Comparison of ENCODE assay signal across 18 cellular contexts in the genomic region with DNA sequence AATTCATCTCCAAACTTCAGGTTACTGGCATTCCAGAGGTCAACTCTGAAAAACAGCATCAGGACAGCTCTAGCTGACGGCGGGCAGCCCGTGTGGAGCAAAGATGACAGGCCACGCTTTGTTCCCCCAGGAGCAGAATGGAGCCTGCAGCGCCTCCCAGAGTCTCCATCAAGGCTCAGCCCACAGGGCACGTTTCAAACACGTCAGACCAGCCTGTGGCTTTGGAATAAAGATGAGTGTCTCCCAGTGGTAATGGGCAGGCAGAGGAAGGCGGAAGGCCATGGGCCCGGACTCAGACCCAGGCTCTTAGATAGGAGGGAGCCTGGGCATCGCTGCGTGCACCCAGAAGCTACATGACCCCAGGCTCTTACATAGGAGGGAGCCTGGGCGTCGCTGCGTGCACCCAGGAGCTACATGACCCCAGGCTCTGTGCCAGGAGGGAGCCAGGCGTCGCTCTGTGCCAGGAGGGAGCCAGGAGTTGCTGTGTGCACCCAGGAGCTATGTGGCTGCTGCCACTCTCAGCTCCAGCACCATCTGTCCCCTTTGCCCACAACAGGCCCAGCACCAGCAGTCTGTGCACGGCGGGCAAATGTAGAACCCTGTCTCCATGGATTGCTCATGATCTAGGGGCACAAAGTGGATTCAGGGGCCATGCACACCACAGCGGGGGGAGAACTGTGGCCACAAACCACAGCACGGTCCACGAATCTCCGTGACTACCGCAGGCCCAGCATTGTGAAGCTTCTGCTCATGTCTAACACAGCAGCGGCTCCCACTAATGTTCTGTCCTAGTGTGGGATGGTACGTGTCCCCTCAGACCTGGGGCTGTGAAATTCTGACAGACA. TPM values are rescaled to one million over a fixed set of nuclear protein-coding genes. Genes with fewer than 3 reads are reported as not detected.
DNase-seq lines count a peak whose midpoint lies in the region; ATAC-seq and TF ChIP-seq lines count a peak whose summit lies in the region.
"Had no signal": no experiment of that assay in that cellular context is flagged by ENCODE, and none has a peak within 500 bp of the region (broad histone marks: within the 10 kb centered on the region; RNA-seq: fewer than 3 reads in every experiment).

No MANE protein-coding gene starts in this region.

- H3K36me3 Mint-ChIP-seq in endothelial cell (ENCODE audit: low read depth, unreplicated experiment) = peaks cover 26% of the 10 kb centered on the region
- peaks cover 56% of the 10 kb centered on the region for H3K36me3 Mint-ChIP-seq in effector memory CD8-positive, alpha-beta T cell (ENCODE audit: insufficient read depth)

- peaks cover 10% of the 10 kb centered on the region for H3K27me3 Mint-ChIP-seq in endothelial cell (ENCODE audit: unreplicated experiment)
- no peaks in the 10 kb centered on the region for H3K27me3 Mint-ChIP-seq in effector memory CD8-positive, alpha-beta T cell

- H3K9me3 Mint-ChIP-seq in endothelial cell (ENCODE audit: unreplicated experiment) = no peaks in the 10 kb centered on the region
- H3K9me3 Mint-ChIP-seq in effector memory CD8-positive, alpha-beta T cell = no peaks in the 10 kb centered on the region

- ATAC-seq in effector memory CD8-positive, alpha-beta T cell (replicated peaks) = no peak
- ATAC-seq: pancreas had no signal

- DNase-seq in SHP77 (lab: John Stamatoyannopoulos, UW) (peak; percentile 36 to 63), SHP77 treated with DMSO at 0.1 percent for 48 hours (lab: John Stamatoyannopoulos, UW) (no peak), NCI-H2171 (lab: John Stamatoyannopoulos, UW) (peak; percentile 63), endothelial cell (ENCODE audit: low spot score) (no peak), pons (ENCODE audit: low spot score) (peak; percentile 84), NCI-H82 (lab: John Stamatoyannopoulos, UW) (no peak)
- DNase-seq in stimulated activated naive CD4-positive, alpha-beta T cell treated with Interleukin-2 at 50 U/mL for 16 hours (lab: John Stamatoyannopoulos, UW) = no peak
- no peak for DNase-seq in effector memory CD8-positive, alpha-beta T cell
- DNase-seq: activated CD4-positive, alpha-beta T cell treated with anti-CD3 and anti-CD28 coated beads, Interleukin-2, amount 50 U/mL, for 4 hours; NCI-H1105; small intestine; stimulated activated CD4-positive, alpha-beta T cell treated with anti-CD3 and anti-CD28 coated beads, Interleukin-4, amount 100 ng/mL, for 4 hours; stimulated activated CD8-positive, alpha-beta memory T cell treated with anti-CD3 and anti-CD28 coated beads, Interleukin-4, amount 100 ng/mL, for 48 hours; SW 1271; trophoblast cell had no signal

- no peak for TF ChIP-seq CTCF in endothelial cell (IDR thresholded peaks at IDR 0.05; ENCODE audit: unreplicated experiment)

- H3K4me3 Mint-ChIP-seq in endothelial cell (ENCODE audit: unreplicated experiment) = peak overlapping the region; percentile 7
- H3K4me3 Mint-ChIP-seq in effector memory CD8-positive, alpha-beta T cell = no peak overlapping the region

- H3K4me1 Mint-ChIP-seq in endothelial cell (ENCODE audit: unreplicated experiment) = peaks cover 8% of the 10 kb centered on the region
- peaks cover 0 to 4% of the 10 kb centered on the region in 2 donors for H3K4me1 Mint-ChIP-seq in effector memory CD8-positive, alpha-beta T cell (ENCODE audit: low read depth in 2 of 2)

- H3K27ac Mint-ChIP-seq in endothelial cell (ENCODE audit: unreplicated experiment) = no peak overlapping the region
- H3K27ac Mint-ChIP-seq in effector memory CD8-positive, alpha-beta T cell = no peak overlapping the region

RNA-seq across cellular contexts. Expression of a gene that starts 47.8 kb away (rescaled TPM):
- total RNA-seq in endothelial cell (ENCODE audit: unreplicated experiment) = 1.5 TPM
- total RNA-seq: H4, RPMI7951 had no signal

Comparison
In these comparisons a context has a peak if more than half of its experiments do, and no peak if none do; other contexts are left out.
1. DNase-seq: peak in SHP77 (2 of 2), NCI-H2171 (single experiment) and pons (single experiment); none in SHP77 treated with DMSO at 0.1 percent for 48 hours (single experiment), endothelial cell (single experiment), NCI-H82 (single experiment), stimulated activated naive CD4-positive, alpha-beta T cell treated with Interleukin-2 at 50 U/mL for 16 hours (single experiment) and effector memory CD8-positive, alpha-beta T cell (0 of 3).